1 cellular context compared by ENCODE assay signal in genomic region chr14:76947838-76948184, GRCh38.
TF ChIP-seq lines count a peak whose summit lies in the region.

No MANE protein-coding gene starts in this region.

TF ChIP-seq in HepG2, 621 proteins besides CTCF, POLR2A, EP300 and RAD21 (continued from another document):
- no peak for TF ChIP-seq PRDM15 (CRISPR knock-in tag; IDR thresholded peaks at IDR 0.05)
- TF ChIP-seq NR2C2 (CRISPR knock-in tag; IDR thresholded peaks at IDR 0.05; ENCODE audit: borderline replicate concordance): no peak
- TF ChIP-seq ZNF546 (CRISPR knock-in tag; conservative IDR thresholded peaks at IDR 0.05): no peak
- no peak for TF ChIP-seq ZFX (CRISPR knock-in tag; IDR thresholded peaks at IDR 0.05; ENCODE audit: low read depth)
- no peak for TF ChIP-seq ZNF431 (CRISPR knock-in tag; IDR thresholded peaks at IDR 0.05; ENCODE audit: borderline replicate concordance, low read depth)
- TF ChIP-seq TCF7L2 (IDR thresholded peaks at IDR 0.05; ENCODE audit: low read depth, low read length): no peak
- no peak for TF ChIP-seq KLF9 (CRISPR knock-in tag; IDR thresholded peaks at IDR 0.05; ENCODE audit: low read depth)
- TF ChIP-seq CHD4 (IDR thresholded peaks at IDR 0.05; ENCODE audit: borderline replicate concordance, low read length): peak; percentile 6; the same call in 1 of the 2 replicates
